In genomic region chr12:124655317-124656213, GRCh38 we compare ENCODE assay signal across 8 cellular contexts.
DNase-seq lines count a peak whose midpoint lies in the region; ATAC-seq, FAIRE-seq and TF ChIP-seq lines count a peak whose summit lies in the region.

No MANE protein-coding gene starts in this region.

- FAIRE-seq in H54 (lab: Jason Lieb, UNC), result no peak

- H4K20me1 ChIP-seq in fibroblast of lung (ENCODE audit: control insufficient read depth, extremely low read depth, insufficient read depth, low read length), result no peaks in the 10 kb centered on the region

- H3K4me3 Mint-ChIP-seq in nephron progenitor cell, result peak overlapping the region; percentile 36
- H3K4me3 Mint-ChIP-seq in CD4-positive, alpha-beta memory T cell, result no peak overlapping the region

- H3K36me3 ChIP-seq in Panc1 (ENCODE audit: control insufficient read depth, insufficient read depth, low read length), result no peaks in the 10 kb centered on the region
- H3K36me3 ChIP-seq in fibroblast of lung (ENCODE audit: control insufficient read depth, insufficient read depth, low read length), result no peaks in the 10 kb centered on the region
- no peaks in the 10 kb centered on the region for H3K36me3 ChIP-seq in CD4-positive, alpha-beta memory T cell (ENCODE audit: insufficient read depth, low read length)

- H3K4me1 ChIP-seq in Panc1 (ENCODE audit: control insufficient read depth, insufficient read depth, low read length) (peaks cover 51% of the 10 kb centered on the region), fibroblast of lung (ENCODE audit: control insufficient read depth, extremely low read depth, insufficient read depth, low read length) (peaks cover 29% of the 10 kb centered on the region)
- no peaks in the 10 kb centered on the region for H3K4me1 ChIP-seq in CD4-positive, alpha-beta memory T cell (ENCODE audit: insufficient read depth, low read length)

- peaks cover 24% of the 10 kb centered on the region for H3K4me1 Mint-ChIP-seq in nephron progenitor cell
- H3K4me1 Mint-ChIP-seq in CD4-positive, alpha-beta memory T cell, result no peaks in the 10 kb centered on the region

- H3K9me3 ChIP-seq in Panc1 (ENCODE audit: control insufficient read depth, insufficient read depth, low read depth, low read length) (no peaks in the 10 kb centered on the region), fibroblast of lung (ENCODE audit: control insufficient read depth, insufficient read depth, low read depth, low read length) (no peaks in the 10 kb centered on the region)
- no peaks in the 10 kb centered on the region for H3K9me3 ChIP-seq in CD4-positive, alpha-beta memory T cell (ENCODE audit: control insufficient read depth in 1 of 2, low read length in 2 of 2)

- peak; percentile 40; the same call in 1 of the 2 replicates for TF ChIP-seq POLR2A in H54 (IDR thresholded peaks at IDR 0.05; ENCODE audit: low read depth, low read length)

- H3K9ac ChIP-seq in fibroblast of lung (ENCODE audit: insufficient read depth, low read length), result peak overlapping the region; percentile 20

- POLR2A ChIA-PET in Panc1 (lab: Charles Lee), result interaction anchor here (0.7 kb wide), 1 partner anchor 27 kb away, joined by 3 read pairs; no protein-coding TSS in a partner anchor
- POLR2A ChIA-PET in CD4-positive, alpha-beta memory T cell (lab: Charles Lee; ENCODE audit: partially characterized antibody), result no interaction called here

- intact Hi-C loops in Panc1 (cut with micrococcal nuclease; ENCODE audit: unreplicated experiment), result no loop called here
- intact Hi-C loops in CD4-positive, alpha-beta memory T cell (cut with micrococcal nuclease), result no loop called here

- peaks cover 67% of the 10 kb centered on the region for H3K27me3 Mint-ChIP-seq in nephron progenitor cell (ENCODE audit: low read depth, poor library complexity)
- H3K27me3 Mint-ChIP-seq in CD4-positive, alpha-beta memory T cell, result peaks cover 3 to 5% of the 10 kb centered on the region in 2 donors

- no peaks in the 10 kb centered on the region for H3K79me2 ChIP-seq in fibroblast of lung (ENCODE audit: control insufficient read depth, insufficient read depth, low read length)

- H3K36me3 Mint-ChIP-seq in nephron progenitor cell (ENCODE audit: low read depth), result no peaks in the 10 kb centered on the region
- H3K36me3 Mint-ChIP-seq in CD4-positive, alpha-beta memory T cell, result no peaks in the 10 kb centered on the region

- H3K27ac ChIP-seq in Panc1 (ENCODE audit: low read length) (peak overlapping the region; percentile 95), fibroblast of lung (ENCODE audit: insufficient read depth, low read length) (peak overlapping the region; percentile 78)
- H3K27ac ChIP-seq in CD4-positive, alpha-beta memory T cell (ENCODE audit: low read depth, low read length), result no peak overlapping the region

- peak overlapping the region; percentile 75 for H3K4me2 ChIP-seq in fibroblast of lung (ENCODE audit: extremely low read depth, insufficient read depth, low read length)

- peak overlapping the region; percentile 33 for H2AFZ ChIP-seq in fibroblast of lung (ENCODE audit: low read length)

- peaks cover 4% of the 10 kb centered on the region for H3K9me3 Mint-ChIP-seq in nephron progenitor cell
- H3K9me3 Mint-ChIP-seq in CD4-positive, alpha-beta memory T cell, result no peaks in the 10 kb centered on the region

- CTCF ChIA-PET in Panc1 (lab: Charles Lee), result interaction anchor here (0.6 to 0.7 kb wide), 4 partner anchors 11 to 623 kb away, joined by 3 to 8 read pairs (median 4); no protein-coding TSS in a partner anchor
- CTCF ChIA-PET in CD4-positive, alpha-beta memory T cell (lab: Charles Lee; ENCODE audit: partially characterized antibody), result no interaction called here

- no peak overlapping the region for H3K27ac Mint-ChIP-seq in nephron progenitor cell
- no peak overlapping the region for H3K27ac Mint-ChIP-seq in CD4-positive, alpha-beta memory T cell

- TF ChIP-seq CTCF in Panc1 (IDR thresholded peaks at IDR 0.05), result no peak
- no peak for TF ChIP-seq CTCF in fibroblast of lung (conservative IDR thresholded peaks at IDR 0.05 in 1 of 2, IDR thresholded peaks at IDR 0.05 in 1 of 2; ENCODE audit: low read depth in 1 of 2, low read length in 2 of 2)
- TF ChIP-seq CTCF in nephron progenitor cell (IDR thresholded peaks at IDR 0.05), result no peak

- DNase-seq in H54 (ENCODE audit: insufficient read length, low spot score) (peak; percentile 87), Panc1 (ENCODE audit: low read depth, low spot score) (no peak), fibroblast of lung (ENCODE audit: low read depth in 2 of 2) (peak; percentile 97), nephron progenitor cell (peak; percentile 81)
- no peak for DNase-seq in CD4-positive, alpha-beta memory T cell
- DNase-seq in stimulated activated CD4-positive, alpha-beta T cell treated with anti-CD3 and anti-CD28 coated beads, Interleukin-2, amount 100 ng/mL, for 48 hours, result no peak
- no peak for DNase-seq in NK-92 treated with Interleukin-12 subunit alpha and Interleukin-12 subunit beta, amount 100 ng/mL, for 24 hours (lab: John Stamatoyannopoulos, UW)

- no TSS peak for BruUV-seq in Panc1 (replicated peaks; lab: Mats Ljungman, UMichigan)

- ATAC-seq in Panc1, result peak; percentile 78
- ATAC-seq in GM19351 (IDR thresholded peaks at IDR 0.05; ENCODE audit: unreplicated experiment), result no peak

- H3K4me3 ChIP-seq in Panc1 (ENCODE audit: low read depth in 2 of 2, low read length in 2 of 2) (peak overlapping the region; percentile 12 to 13; a peak in 3 of 4 replicates), fibroblast of lung (replicated peaks in 1 of 4; ENCODE audit: control extremely low read depth in 1 of 4, insufficient read depth in 1 of 4, low read depth in 3 of 4, low read length in 4 of 4) (peak overlapping the region in 2 of 4 experiments; percentile 11 to 36)
- no peak overlapping the region for H3K4me3 ChIP-seq in CD4-positive, alpha-beta memory T cell (ENCODE audit: low read length in 2 of 2)

- no peaks in the 10 kb centered on the region for H3K27me3 ChIP-seq in Panc1 (ENCODE audit: control insufficient read depth, insufficient read depth, low read length)
- no peaks in the 10 kb centered on the region for H3K27me3 ChIP-seq in fibroblast of lung (ENCODE audit: control insufficient read depth, insufficient read depth, low read length)
- no peaks in the 10 kb centered on the region for H3K27me3 ChIP-seq in CD4-positive, alpha-beta memory T cell (ENCODE audit: insufficient read depth, low read length)

- in situ Hi-C loops in Panc1 (cut with HindIII; ENCODE audit: low pct_unique_long_range_greater_than_20kb, low sequenced_read_pairs), result no loop called here

Comparison
In these comparisons a context has a peak if more than half of its experiments do, and no peak if none do; other contexts are left out.
1. DNase-seq: peak in H54 (single experiment), fibroblast of lung (2 of 2) and nephron progenitor cell (single experiment); none in Panc1 (single experiment), CD4-positive, alpha-beta memory T cell (0 of 5), stimulated activated CD4-positive, alpha-beta T cell treated with anti-CD3 and anti-CD28 coated beads, Interleukin-2, amount 100 ng/mL, for 48 hours (0 of 2) and NK-92 treated with Interleukin-12 subunit alpha and Interleukin-12 subunit beta, amount 100 ng/mL, for 24 hours (single experiment).
2. H3K4me3 ChIP-seq: peak in Panc1 (2 of 2); none in CD4-positive, alpha-beta memory T cell (0 of 2).